ENCODE assay signal across 29 cellular contexts in genomic region chr18:56661414-56662101, GRCh38. TPM values are rescaled to one million over a fixed set of nuclear protein-coding genes. Genes with fewer than 3 reads are reported as not detected.
DNase-seq lines count a peak whose midpoint lies in the region; ATAC-seq and TF ChIP-seq lines count a peak whose summit lies in the region.
"Had no signal": no experiment of that assay in that cellular context is flagged by ENCODE, and none has a peak within 500 bp of the region (broad histone marks: within the 10 kb centered on the region; RNA-seq: fewer than 3 reads in every experiment).

No MANE protein-coding gene starts in this region.

- TF ChIP-seq EP300 in transverse colon (IDR thresholded peaks at IDR 0.05; ENCODE audit: low read depth): no peak

- H3K27ac ChIP-seq in right atrium auricular region: no peak overlapping the region
- peak overlapping the region; percentile 8 to 59 (median 44) for H3K27ac ChIP-seq in transverse colon
- no peak overlapping the region for H3K27ac ChIP-seq in GM23338 (ENCODE audit: low read depth)
- H3K27ac ChIP-seq: A549, coronary artery, esophagus squamous epithelium, testis, vagina had no signal

- H2AFZ ChIP-seq in GM23338: no peak overlapping the region

- H3K27ac Mint-ChIP-seq in GM23338: no peak overlapping the region
- H3K27ac Mint-ChIP-seq: activated CD4-positive, alpha-beta memory T cell treated with anti-CD3 and anti-CD28 coated beads for 36 hours; B cell; effector memory CD8-positive, alpha-beta T cell had no signal

- H3K4me1 Mint-ChIP-seq in GM23338: peaks cover 9% of the 10 kb centered on the region

- no peak overlapping the region for H3K4me2 ChIP-seq in GM23338
- H3K4me2 ChIP-seq: A549 had no signal

- H3K9me3 ChIP-seq in right atrium auricular region (no peaks in the 10 kb centered on the region), transverse colon (no peaks in the 10 kb centered on the region)
- H3K9me3 ChIP-seq: A549, esophagus squamous epithelium, testis, vagina had no signal

- in situ Hi-C loops in transverse colon (cut with MboI; ENCODE audit: low pct_ligation_motif_present in 1 of 4, low pct_unique_long_range_greater_than_20kb in 1 of 4, low sequenced_read_pairs in 3 of 4): no loop called here

- H4K20me1 ChIP-seq in GM23338 (replicated peaks; ENCODE audit: insufficient read depth): no peaks in the 10 kb centered on the region

- no peak overlapping the region for H3K4me3 Mint-ChIP-seq in GM23338
- H3K4me3 Mint-ChIP-seq: activated CD4-positive, alpha-beta memory T cell treated with anti-CD3 and anti-CD28 coated beads for 36 hours; B cell; brain; effector memory CD8-positive, alpha-beta T cell; naive thymus-derived CD8-positive, alpha-beta T cell had no signal

- H3K36me3 Mint-ChIP-seq in GM23338 (ENCODE audit: low read depth): no peaks in the 10 kb centered on the region

- no peaks in the 10 kb centered on the region for H3K9me3 Mint-ChIP-seq in GM23338
- H3K9me3 Mint-ChIP-seq: activated CD4-positive, alpha-beta memory T cell treated with anti-CD3 and anti-CD28 coated beads for 36 hours; brain; effector memory CD8-positive, alpha-beta T cell; naive thymus-derived CD8-positive, alpha-beta T cell had no signal

- H3K27me3 ChIP-seq in right atrium auricular region (no peaks in the 10 kb centered on the region), transverse colon (no peaks in the 10 kb centered on the region), GM23338 (ENCODE audit: insufficient read depth) (no peaks in the 10 kb centered on the region)
- H3K27me3 ChIP-seq: esophagus squamous epithelium, testis, vagina had no signal

- DNase-seq in left ventricle myocardium superior (no peak), right atrium auricular region (ENCODE audit: low spot score) (no peak), choroid plexus epithelial cell (ENCODE audit: low read depth) (peak; percentile 39), iris pigment epithelial cell (ENCODE audit: low read depth) (peak; percentile 17), transverse colon (no peak), GM23338 (ENCODE audit: low spot score) (no peak), NOMO-1 treated with DMSO at 0.1 percent for 48 hours (lab: John Stamatoyannopoulos, UW; ENCODE audit: unreplicated experiment) (no peak)
- DNase-seq: activated CD4-positive, alpha-beta memory T cell treated with anti-CD3 and anti-CD28 coated beads for 36 hours; activated effector memory CD4-positive, alpha-beta T cell treated with anti-CD3 and anti-CD28 coated beads, Interleukin-2, amount 50 U/mL, for 16 hours; activated T-cell treated with anti-CD3 and anti-CD28 coated beads for 4 hours; effector memory CD8-positive, alpha-beta T cell; esophagus squamous epithelium; head of caudate nucleus; left cardiac atrium; mesendoderm; MV-4-11; naive thymus-derived CD8-positive, alpha-beta T cell; NCI-H146; stimulated activated CD4-positive, alpha-beta T cell treated with anti-CD3 and anti-CD28 coated beads, Interleukin-12 subunit alpha, Interleukin-12 subunit beta, amount 100 ng/mL, for 4 hours; stimulated activated CD4-positive, alpha-beta T cell treated with anti-CD3 and anti-CD28 coated beads, Interleukin-4, amount 100 ng/mL, for 4 hours; stimulated activated naive CD4-positive, alpha-beta T cell treated with Interleukin-2 at 50 U/mL for 16 hours; testis had no signal

- no peak for TF ChIP-seq POLR2A in transverse colon (IDR thresholded peaks at IDR 0.05)

- TF ChIP-seq CTCF in right atrium auricular region (IDR thresholded peaks at IDR 0.05) (no peak), choroid plexus epithelial cell (conservative IDR thresholded peaks at IDR 0.05; ENCODE audit: low read depth, low read length) (no peak), transverse colon (IDR thresholded peaks at IDR 0.05) (no peak), GM23338 (conservative IDR thresholded peaks at IDR 0.05; ENCODE audit: low read depth in 2 of 2) (no peak)

- H3K36me3 ChIP-seq in right atrium auricular region (no peaks in the 10 kb centered on the region), transverse colon (no peaks in the 10 kb centered on the region), GM23338 (ENCODE audit: insufficient read depth) (no peaks in the 10 kb centered on the region)
- H3K36me3 ChIP-seq: esophagus squamous epithelium, vagina had no signal

- H3K9me2 ChIP-seq in GM23338 (ENCODE audit: insufficient read depth): no peaks in the 10 kb centered on the region

- H3K4me1 ChIP-seq in right atrium auricular region (peaks cover 0 to 9% of the 10 kb centered on the region in 2 donors), transverse colon (peaks cover 0 to 32% (median 16%) of the 10 kb centered on the region in 4 donors), GM23338 (ENCODE audit: insufficient read depth) (no peaks in the 10 kb centered on the region)
- H3K4me1 ChIP-seq: A549, esophagus squamous epithelium, testis had no signal

- intact Hi-C loops in left ventricle myocardium superior (cut with micrococcal nuclease) (no loop called here), transverse colon (cut with DNase I; ENCODE audit: low total_unique reads) (no loop called here)

- peaks cover 60% of the 10 kb centered on the region for H3K79me2 ChIP-seq in GM23338 (replicated peaks; ENCODE audit: insufficient read depth)

- no peaks in the 10 kb centered on the region for H3K27me3 Mint-ChIP-seq in GM23338 (ENCODE audit: insufficient read depth, low read depth, poor library complexity)
- H3K27me3 Mint-ChIP-seq: activated CD4-positive, alpha-beta memory T cell treated with anti-CD3 and anti-CD28 coated beads for 36 hours; B cell; brain; effector memory CD8-positive, alpha-beta T cell; naive thymus-derived CD8-positive, alpha-beta T cell had no signal

- WGBS in transverse colon (ENCODE audit: low coverage in 1 of 2), 2 donors: 36 to 42% methylated on average over 3 of the region's 3 CpGs

- H3F3A ChIP-seq in GM23338 (replicated peaks; ENCODE audit: low read depth): no peaks in the 10 kb centered on the region

- ATAC-seq in left ventricle myocardium superior (peak; percentile 28), esophagus mucosa (no peak), GM23338 (no peak)
- ATAC-seq: A549; effector memory CD8-positive, alpha-beta T cell; left cardiac atrium; naive thymus-derived CD8-positive, alpha-beta T cell; Right ventricle myocardium inferior had no signal

- H3K4me3 ChIP-seq in right atrium auricular region: no peak overlapping the region
- H3K4me3 ChIP-seq in choroid plexus epithelial cell (ENCODE audit: low read depth, low read length): no peak overlapping the region
- peak overlapping the region in 1 of 4 donors; percentile 16 for H3K4me3 ChIP-seq in transverse colon
- H3K4me3 ChIP-seq in GM23338: no peak overlapping the region
- H3K4me3 ChIP-seq: A549, coronary artery, esophagus squamous epithelium, testis, vagina had no signal

TF ChIP-seq in GM23338, 12 proteins besides CTCF, POLR2A, EP300 and RAD21 (continues in another document):
- no peak for TF ChIP-seq ZNF331 (CRISPR knock-in tag; IDR thresholded peaks at IDR 0.05; ENCODE audit: low read depth)

RNA-seq across cellular contexts. Expression of gene WDR7, which starts 10.4 kb away (rescaled TPM):
- total RNA-seq in left ventricle myocardium superior (25.8 TPM), right atrium auricular region (10 to 100 TPM; 22.3 to 24.0 TPM), transverse colon (10 to 100 TPM; 14.9 to 37.5 (median 27.9) TPM), esophagus mucosa (12.8 TPM)
- total RNA-seq in GM23338 (2014; rRNA removed; shearing (Covaris generic)): 12.0 and 14.8 TPM in 2 replicates
- 3.5 and 7.0 TPM in 2 replicates for polyA plus RNA-seq in GM23338 (2016; fragmentation: Nextera tagmentation; extraction: Ambion mirVana)

RNA-seq across cellular contexts. Expression of gene TXNL1, which starts 23.2 kb away (rescaled TPM):
- total RNA-seq in left ventricle myocardium superior (113 TPM), right atrium auricular region (10 to 100 TPM; 45.8 to 59.1 TPM), transverse colon (10 to 100 TPM in 2 of 4 donors, 1 to 10 TPM in 2; 3.0 to 42.1 (median 18.0) TPM), esophagus mucosa (56.9 TPM)
- 73.6 and 84.0 TPM in 2 replicates for total RNA-seq in GM23338 (2014; rRNA removed; shearing (Covaris generic))
- 125 and 135 TPM in 2 replicates for polyA plus RNA-seq in GM23338 (2016; fragmentation: Nextera tagmentation; extraction: Ambion mirVana)

Comparison
In these comparisons a context has a peak if more than half of its experiments do, and no peak if none do; other contexts are left out.
1. DNase-seq: peak in choroid plexus epithelial cell (single experiment) and iris pigment epithelial cell (single experiment); none in left ventricle myocardium superior (single experiment), right atrium auricular region (single experiment), transverse colon (single experiment), GM23338 (single experiment) and NOMO-1 treated with DMSO at 0.1 percent for 48 hours (single experiment).
2. H3K27ac ChIP-seq: peak in transverse colon (4 of 4); none in right atrium auricular region (0 of 2) and GM23338 (single experiment).